In the genomic region with DNA sequence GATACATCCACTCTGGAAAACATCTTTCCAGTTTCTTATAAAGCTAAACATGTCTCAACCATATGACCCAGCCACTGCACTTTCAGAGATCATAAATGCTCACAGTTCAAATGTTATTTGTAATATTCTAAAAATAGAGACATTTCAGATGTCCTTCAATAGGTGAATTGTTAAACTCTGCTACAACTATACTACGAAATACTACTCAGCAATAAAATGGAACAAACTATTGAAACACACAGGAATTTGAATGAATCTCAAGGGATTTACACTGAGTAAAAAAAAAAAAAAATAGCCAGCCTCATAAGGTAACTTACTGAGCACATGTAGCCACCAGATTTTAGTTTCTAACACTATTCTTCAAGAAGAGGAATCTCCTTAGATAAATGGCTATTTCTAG, we compare ENCODE assay signal across 25 cellular contexts.
"Had no signal": no experiment of that assay in that cellular context is flagged by ENCODE, and none has a peak within 500 bp of the region (broad histone marks: within the 10 kb centered on the region; RNA-seq: fewer than 3 reads in every experiment).

No MANE protein-coding gene starts in this region.

- ATAC-seq: activated CD4-positive, alpha-beta T cell treated with anti-CD3 and anti-CD28 coated beads for 36 hours; activated CD8-positive, alpha-beta memory T cell treated with anti-CD3 and anti-CD28 coated beads, Interleukin-2, amount 10 ng/mL, durations not matched to agents 7 days and 5 days; activated CD8-positive, alpha-beta T cell treated with anti-CD3 and anti-CD28 coated beads, Interleukin-2, amount 10 ng/mL, durations not matched to agents 7 days and 5 days; activated naive CD4-positive, alpha-beta T cell treated with anti-CD3 and anti-CD28 coated beads, Interleukin-2, amount 50 U/mL, for 72 hours; foreskin keratinocyte; gastrocnemius medialis; heart left ventricle had no signal

- DNase-seq: activated CD4-positive, alpha-beta memory T cell treated with anti-CD3 and anti-CD28 coated beads for 36 hours; activated CD4-positive, alpha-beta T cell treated with anti-CD3 and anti-CD28 coated beads for 36 hours; activated CD4-positive, alpha-beta T cell treated with anti-CD3 and anti-CD28 coated beads, Interleukin-2, amount 10 ng/mL, durations not matched to agents 24 days and 14 days; activated CD4-positive, CD25-positive, alpha-beta regulatory T cell; activated CD4-positive, CD25-positive, alpha-beta regulatory T cell treated with anti-CD3 and anti-CD28 coated beads, Interleukin-2, amount 50 U/mL, for 72 hours; activated CD8-positive, alpha-beta memory T cell treated with anti-CD3 and anti-CD28 coated beads, Interleukin-2, amount 10 ng/mL, durations not matched to agents 7 days and 5 days; activated CD8-positive, alpha-beta memory T cell treated with anti-CD3 and anti-CD28 coated beads, Interleukin-2, amount 50 U/mL, for 4 hours; activated CD8-positive, alpha-beta T cell treated with anti-CD3 and anti-CD28 coated beads, Interleukin-2, amount 10 ng/mL, durations not matched to agents 7 days and 5 days; activated effector memory CD4-positive, alpha-beta T cell treated with anti-CD3 and anti-CD28 coated beads, Interleukin-2, amount 50 U/mL, for 16 hours; activated naive CD4-positive, alpha-beta T cell treated with anti-CD3 and anti-CD28 coated beads, Interleukin-2, amount 10 ng/mL, durations not matched to agents 7 days and 5 days; activated naive CD8-positive, alpha-beta T cell treated with anti-CD3 and anti-CD28 coated beads, Interleukin-2, amount 10 ng/mL, durations not matched to agents 7 days and 5 days; activated T-cell treated with anti-CD3 and anti-CD28 coated beads, Interleukin-2, amount 50 U/mL, for 1 hour; activated T-cell treated with anti-CD3 and anti-CD28 coated beads, Interleukin-2, amount 50 U/mL, for 48 hours; amniotic stem cell; anterior cingulate cortex; caudate nucleus; colonic mucosa; effector CD8-positive, alpha-beta T cell; esophagus squamous epithelium; foreskin keratinocyte; gastrocnemius medialis; glutamatergic neuron; heart left ventricle; T-helper 2 cell had no signal

- H3K4me3 ChIP-seq: colonic mucosa, esophagus squamous epithelium, gastrocnemius medialis, heart left ventricle had no signal
